Comparison of ENCODE assay signal across 25 cellular contexts in the genomic region with DNA sequence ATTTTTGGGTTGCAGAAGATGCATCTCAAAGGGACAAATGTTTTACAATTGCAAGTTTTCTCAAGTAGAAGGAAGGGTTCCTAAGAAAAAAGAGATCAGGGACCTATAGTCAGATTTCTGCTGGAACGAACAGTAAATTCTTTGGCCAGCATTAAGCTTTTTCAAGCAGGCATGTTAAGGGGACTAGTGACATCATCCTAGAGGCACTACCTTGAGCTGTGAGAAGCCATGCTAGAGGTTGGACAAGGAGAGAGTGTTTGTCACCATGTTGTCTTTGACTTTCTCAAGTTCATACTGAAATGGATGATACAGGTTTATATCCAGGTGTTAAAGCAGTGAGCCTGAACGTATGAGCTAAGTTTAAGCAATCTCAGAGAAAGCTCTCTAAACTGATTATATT.
A peak's percentile ranks its signal among the peaks of the same experiment; 100 is the strongest.
DNase-seq lines count a peak whose midpoint lies in the region; ATAC-seq, FAIRE-seq and TF ChIP-seq lines count a peak whose summit lies in the region.
"Had no signal": no experiment of that assay in that cellular context is flagged by ENCODE, and none has a peak within 500 bp of the region (broad histone marks: within the 10 kb centered on the region; RNA-seq: fewer than 3 reads in every experiment).

No MANE protein-coding gene starts in this region.

- H3K9ac ChIP-seq in HepG2 (ENCODE audit: insufficient read depth, low read depth, low read length) = peak overlapping the region; percentile 60
- H3K9ac ChIP-seq: BLaER1, GM23248 had no signal

- H3K4me3 ChIP-seq in HepG2 (replicated peaks in 1 of 3; ENCODE audit: insufficient read depth in 1 of 3, low read depth in 2 of 3, low read length in 3 of 3) (peak overlapping the region in 1 of 3 experiments; percentile 9; a peak in 1 of 6 replicates), right lobe of liver (no peak overlapping the region), left lung (no peak overlapping the region), heart right ventricle (no peak overlapping the region)
- H3K4me3 ChIP-seq: BLaER1, GM12878, GM23248 had no signal

- H3K79me2 ChIP-seq in HepG2 (ENCODE audit: insufficient read depth, low read length) = no peaks in the 10 kb centered on the region

- H3K9me3 Mint-ChIP-seq in progenitor cell of endocrine pancreas (ENCODE audit: low read depth) = peaks cover 5% of the 10 kb centered on the region

- peak; percentile 70 for ATAC-seq in HepG2
- ATAC-seq in right lobe of liver = no peak
- peak; percentile 53 for ATAC-seq in left lung
- no peak for ATAC-seq in heart right ventricle
- no peak for ATAC-seq in HG03432 (IDR thresholded peaks at IDR 0.05; ENCODE audit: unreplicated experiment)
- ATAC-seq: CD8-positive, alpha-beta T cell; GM12878 had no signal

- no peaks in the 10 kb centered on the region for H3K27me3 Mint-ChIP-seq in progenitor cell of endocrine pancreas

- no peak for FAIRE-seq in HepG2 (lab: Jason Lieb, UNC)
- FAIRE-seq: A204.1, D721Med, GM12878, GM19239, H1 had no signal

- TF ChIP-seq POLR2A in HepG2 (IDR thresholded peaks at IDR 0.05; ENCODE audit: insufficient read depth in 1 of 2, low read depth in 2 of 2, low read length in 2 of 2) = no peak; a peak in 1 of 4 replicates
- TF ChIP-seq POLR2A in right lobe of liver (IDR thresholded peaks at IDR 0.05) = no peak

- TF ChIP-seq CTCF in HepG2 (CRISPR knock-in tag; IDR thresholded peaks at IDR 0.05) (no peak), right lobe of liver (IDR thresholded peaks at IDR 0.05) (no peak), left lung (IDR thresholded peaks at IDR 0.05) (no peak), progenitor cell of endocrine pancreas (IDR thresholded peaks at IDR 0.05; ENCODE audit: unreplicated experiment) (no peak), heart right ventricle (IDR thresholded peaks at IDR 0.05) (no peak)

- H3K4me1 Mint-ChIP-seq in progenitor cell of endocrine pancreas (ENCODE audit: low read depth) = peaks cover 34% of the 10 kb centered on the region
- H3K4me1 Mint-ChIP-seq: CD4-positive, CD25-positive, alpha-beta regulatory T cell had no signal

- H3K4me3 Mint-ChIP-seq in progenitor cell of endocrine pancreas (ENCODE audit: low read depth) = peak overlapping the region; percentile 23
- H3K4me3 Mint-ChIP-seq: CD4-positive, CD25-positive, alpha-beta regulatory T cell; CD8-positive, alpha-beta T cell had no signal

- in situ Hi-C loops in HepG2 (cut with HindIII; ENCODE audit: extremely low pct_ligation_motif_present, low pct_unique_long_range_greater_than_20kb) = loop anchor here (25.0 kb wide), 1 partner anchor 382 kb away; no protein-coding TSS in a partner anchor

- no peaks in the 10 kb centered on the region for H3K27me3 ChIP-seq in HepG2 (ENCODE audit: control insufficient read depth in 1 of 2, insufficient read depth in 2 of 2, low read length in 2 of 2)
- no peaks in the 10 kb centered on the region for H3K27me3 ChIP-seq in right lobe of liver
- H3K27me3 ChIP-seq in left lung = no peaks in the 10 kb centered on the region
- H3K27me3 ChIP-seq in heart right ventricle = no peaks in the 10 kb centered on the region
- H3K27me3 ChIP-seq: BLaER1 had no signal

- peak overlapping the region; percentile 70 for H2AFZ ChIP-seq in HepG2 (ENCODE audit: low read length)
- H2AFZ ChIP-seq: GM23248 had no signal

- H3K27ac ChIP-seq in HepG2 (ENCODE audit: extremely low read length, insufficient read depth, low read length) = peak overlapping the region; percentile 80
- H3K27ac ChIP-seq in right lobe of liver = no peak overlapping the region
- no peak overlapping the region for H3K27ac ChIP-seq in left lung
- H3K27ac ChIP-seq in heart right ventricle = no peak overlapping the region
- H3K27ac ChIP-seq: 22Rv1, BLaER1, C4-2B, GM23248 had no signal

- H4K20me1 ChIP-seq in HepG2 (ENCODE audit: insufficient read depth, low read length) = no peaks in the 10 kb centered on the region
- H4K20me1 ChIP-seq: BLaER1 had no signal

- no peaks in the 10 kb centered on the region for H3K36me3 ChIP-seq in HepG2 (replicated peaks in 1 of 2; ENCODE audit: control insufficient read depth in 1 of 2, insufficient read depth in 2 of 2, low read length in 2 of 2)
- no peaks in the 10 kb centered on the region for H3K36me3 ChIP-seq in right lobe of liver
- no peaks in the 10 kb centered on the region for H3K36me3 ChIP-seq in left lung
- H3K36me3 ChIP-seq in heart right ventricle = no peaks in the 10 kb centered on the region
- H3K36me3 ChIP-seq: BLaER1 had no signal

- H3K36me3 Mint-ChIP-seq in progenitor cell of endocrine pancreas (ENCODE audit: insufficient read depth) = peaks cover 13% of the 10 kb centered on the region
- H3K36me3 Mint-ChIP-seq: CD4-positive, CD25-positive, alpha-beta regulatory T cell; CD8-positive, alpha-beta T cell had no signal

- H3K4me2 ChIP-seq in HepG2 (ENCODE audit: low read depth, low read length) = peak overlapping the region; percentile 63
- H3K4me2 ChIP-seq: BLaER1 had no signal

- no TSS peak for BruUV-seq in HepG2 (replicated peaks; lab: Mats Ljungman, UMichigan)

- 52% methylated on average over 2 of the region's 2 CpGs for WGBS in HepG2 (ENCODE audit: low lambda C conversion rate)
- 81% methylated on average over 2 of the region's 2 CpGs for WGBS in right lobe of liver (ENCODE audit: insufficient coverage, low coverage, low lambda C conversion rate, missing lambda C conversion rate)
- WGBS in heart right ventricle, 2 donors = 75 to 80% methylated on average over 2 of the region's 2 CpGs

- peak overlapping the region; percentile 94 for H3K27ac Mint-ChIP-seq in progenitor cell of endocrine pancreas
- H3K27ac Mint-ChIP-seq: CD4-positive, CD25-positive, alpha-beta regulatory T cell; CD8-positive, alpha-beta T cell had no signal

- DNase-seq in HepG2 (ENCODE audit: low spot score) (no peak), right lobe of liver (no peak), left lung (no peak), progenitor cell of endocrine pancreas (ENCODE audit: low spot score, unreplicated experiment) (no peak), heart right ventricle (no peak)
- no peak for DNase-seq in stimulated activated CD4-positive, alpha-beta T cell treated with anti-CD3 and anti-CD28 coated beads, Interleukin-2, amount 100 ng/mL, for 24 hours
- DNase-seq: ACHN; CD4-positive, CD25-positive, alpha-beta regulatory T cell; CD8-positive, alpha-beta T cell; DMS 273 treated with DMSO at 0.1 percent for 48 hours; DMS79; EL; GDM1; GM23248; H7; HCEC 1CT had no signal

- CTCF ChIA-PET in HepG2 (lab: Yijun Ruan, JAX; ENCODE audit: low intra/inter-chr PET ratio, low total read pairs) = no interaction called here

- no peak for TF ChIP-seq EP300 in HepG2 (IDR thresholded peaks at IDR 0.05; ENCODE audit: low read depth in 2 of 2, low read length in 2 of 2)
- TF ChIP-seq EP300 in HepG2 (CRISPR knock-in tag; IDR thresholded peaks at IDR 0.05; ENCODE audit: borderline replicate concordance) = no peak

- H3K4me1 ChIP-seq in HepG2 (ENCODE audit: insufficient read depth, low read length) (peaks cover 71% of the 10 kb centered on the region), right lobe of liver (no peaks in the 10 kb centered on the region), left lung (no peaks in the 10 kb centered on the region), heart right ventricle (no peaks in the 10 kb centered on the region)
- H3K4me1 ChIP-seq: BLaER1 had no signal

- intact Hi-C loops in HepG2 (cut with micrococcal nuclease; ENCODE audit: unreplicated experiment) (no loop called here), right lobe of liver (cut with DNase I) (no loop called here), left lung (cut with DNase I) (no loop called here), heart right ventricle (cut with DNase I) (no loop called here)

- no peak for TF ChIP-seq RAD21 in HepG2 (CRISPR knock-in tag; IDR thresholded peaks at IDR 0.05)

- POLR2A ChIA-PET in HepG2 (lab: Yijun Ruan, JAX) = interaction anchor here (2.4 kb wide), 1 partner anchor 13 kb away, joined by 28 read pairs; no protein-coding TSS in a partner anchor

- H3K9me3 ChIP-seq in HepG2 (ENCODE audit: low read length) = no peaks in the 10 kb centered on the region
- no peaks in the 10 kb centered on the region for H3K9me3 ChIP-seq in right lobe of liver
- H3K9me3 ChIP-seq in left lung = peaks cover 0 to 5% of the 10 kb centered on the region in 2 donors
- H3K9me3 ChIP-seq in heart right ventricle = peaks cover 0 to 7% (median 0%) of the 10 kb centered on the region in 11 donors
- H3K9me3 ChIP-seq: BLaER1 had no signal

TF ChIP-seq in HepG2, 621 proteins besides CTCF, POLR2A, EP300 and RAD21 (continues in another document):
- TF ChIP-seq, protein P1, sequence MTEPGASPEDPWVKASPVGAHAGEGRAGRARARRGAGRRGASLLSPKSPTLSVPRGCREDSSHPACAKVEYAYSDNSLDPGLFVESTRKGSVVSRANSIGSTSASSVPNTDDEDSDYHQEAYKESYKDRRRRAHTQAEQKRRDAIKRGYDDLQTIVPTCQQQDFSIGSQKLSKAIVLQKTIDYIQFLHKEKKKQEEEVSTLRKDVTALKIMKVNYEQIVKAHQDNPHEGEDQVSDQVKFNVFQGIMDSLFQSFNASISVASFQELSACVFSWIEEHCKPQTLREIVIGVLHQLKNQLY (CRISPR knock-in tag; IDR thresholded peaks at IDR 0.05) = 0 out of 2 replicates have a peak, but pooled peaks have one; percentile 1
- TF ChIP-seq ONECUT2 (CRISPR knock-in tag; IDR thresholded peaks at IDR 0.05) (no peak), ZNF138 (CRISPR knock-in tag; IDR thresholded peaks at IDR 0.05; ENCODE audit: low read depth) (0 out of 2 replicates have a peak, but pooled peaks have one; percentile 22), CREB1 (IDR thresholded peaks at IDR 0.05) (0 out of 2 replicates have a peak, but pooled peaks have one; percentile 10), CREB1 (CRISPR knock-in tag; IDR thresholded peaks at IDR 0.05) (no peak), KDM5B (CRISPR knock-in tag; IDR thresholded peaks at IDR 0.05; ENCODE audit: borderline replicate concordance) (no peak)
- TF ChIP-seq, protein P2, sequence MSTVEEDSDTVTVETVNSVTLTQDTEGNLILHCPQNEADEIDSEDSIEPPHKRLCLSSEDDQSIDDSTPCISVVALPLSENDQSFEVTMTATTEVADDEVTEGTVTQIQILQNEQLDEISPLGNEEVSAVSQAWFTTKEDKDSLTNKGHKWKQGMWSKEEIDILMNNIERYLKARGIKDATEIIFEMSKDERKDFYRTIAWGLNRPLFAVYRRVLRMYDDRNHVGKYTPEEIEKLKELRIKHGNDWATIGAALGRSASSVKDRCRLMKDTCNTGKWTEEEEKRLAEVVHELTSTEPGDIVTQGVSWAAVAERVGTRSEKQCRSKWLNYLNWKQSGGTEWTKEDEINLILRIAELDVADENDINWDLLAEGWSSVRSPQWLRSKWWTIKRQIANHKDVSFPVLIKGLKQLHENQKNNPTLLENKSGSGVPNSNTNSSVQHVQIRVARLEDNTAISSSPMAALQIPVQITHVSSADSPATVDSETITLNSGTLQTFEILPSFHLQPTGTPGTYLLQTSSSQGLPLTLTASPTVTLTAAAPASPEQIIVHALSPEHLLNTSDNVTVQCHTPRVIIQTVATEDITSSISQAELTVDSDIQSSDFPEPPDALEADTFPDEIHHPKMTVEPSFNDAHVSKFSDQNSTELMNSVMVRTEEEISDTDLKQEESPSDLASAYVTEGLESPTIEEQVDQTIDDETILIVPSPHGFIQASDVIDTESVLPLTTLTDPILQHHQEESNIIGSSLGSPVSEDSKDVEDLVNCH (CRISPR knock-in tag; IDR thresholded peaks at IDR 0.05) = no peak

Comparison
In these comparisons a context has a peak if more than half of its experiments do, and no peak if none do; other contexts are left out.
1. ATAC-seq: peak in HepG2 (single experiment) and left lung (single experiment); none in right lobe of liver (0 of 4), heart right ventricle (0 of 8) and HG03432 (single experiment).